Comparison of ENCODE assay signal across 12 cellular contexts in the genomic region with DNA sequence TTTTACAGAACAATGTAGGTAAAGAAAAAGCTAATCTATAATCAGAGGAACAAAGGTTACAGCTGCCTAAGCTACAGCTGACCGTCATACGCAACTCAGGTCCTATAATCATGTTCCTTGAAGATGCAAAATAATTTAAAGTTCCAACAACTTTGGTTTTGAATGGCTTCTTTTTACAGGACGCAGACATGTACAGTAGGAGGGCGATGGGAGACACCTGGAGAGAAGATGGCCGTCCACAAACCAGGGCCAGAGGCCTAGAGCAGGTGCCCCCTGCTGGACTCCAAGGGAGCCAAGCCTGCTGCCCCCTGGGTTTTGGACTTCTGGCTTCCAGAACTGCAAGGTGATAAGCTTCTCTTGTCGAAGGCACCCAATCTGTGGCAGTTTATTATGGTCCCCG. TPM values are rescaled to one million over a fixed set of nuclear protein-coding genes. Genes with fewer than 3 reads are reported as not detected.
DNase-seq lines count a peak whose midpoint lies in the region; ATAC-seq, FAIRE-seq and TF ChIP-seq lines count a peak whose summit lies in the region.
"Had no signal": no experiment of that assay in that cellular context is flagged by ENCODE, and none has a peak within 500 bp of the region (broad histone marks: within the 10 kb centered on the region; RNA-seq: fewer than 3 reads in every experiment).

No MANE protein-coding gene starts in this region.

- peak; percentile 26 for DNase-seq in SKM-1 treated with dmso at 0.1 percent for 144 hours (lab: John Stamatoyannopoulos, UW; ENCODE audit: unreplicated experiment)
- no peak for DNase-seq in SKM-1 (lab: John Stamatoyannopoulos, UW; ENCODE audit: unreplicated experiment)
- no peak for DNase-seq in Panc1 (ENCODE audit: low read depth, low spot score)
- no peak for DNase-seq in fibroblast of mammary gland (ENCODE audit: low read depth)
- peak; percentile 21 for DNase-seq in small intestine
- DNase-seq in cerebellar nuclear complex (lab: John Stamatoyannopoulos, UW), result no peak
- DNase-seq: activated CD8-positive, alpha-beta memory T cell treated with anti-CD3 and anti-CD28 coated beads, Interleukin-2, amount 50 U/mL, for 4 hours; NCI-H2029 had no signal

- CTCF ChIA-PET in Panc1 (lab: Charles Lee), result no interaction called here

- H3K27ac ChIP-seq in Panc1 (ENCODE audit: low read length) (no peak overlapping the region), small intestine (ENCODE audit: low read depth in 1 of 2, low read length in 1 of 2) (no peak overlapping the region)

- H3K27me3 ChIP-seq in Panc1 (ENCODE audit: control insufficient read depth, insufficient read depth, low read length), result no peaks in the 10 kb centered on the region
- no peaks in the 10 kb centered on the region for H3K27me3 ChIP-seq in small intestine (ENCODE audit: control insufficient read depth in 2 of 2, insufficient read depth in 2 of 2, low read length in 2 of 2)

- H3K36me3 ChIP-seq in Panc1 (ENCODE audit: control insufficient read depth, insufficient read depth, low read length), result no peaks in the 10 kb centered on the region
- no peaks in the 10 kb centered on the region for H3K36me3 ChIP-seq in small intestine (ENCODE audit: control insufficient read depth in 2 of 2, insufficient read depth in 2 of 2, low read length in 2 of 2)

- H3K4me1 ChIP-seq in Panc1 (ENCODE audit: control insufficient read depth, insufficient read depth, low read length), result no peaks in the 10 kb centered on the region
- no peaks in the 10 kb centered on the region for H3K4me1 ChIP-seq in small intestine (ENCODE audit: control insufficient read depth in 2 of 2, insufficient read depth in 1 of 2, low read depth in 1 of 2, low read length in 1 of 2)

- in situ Hi-C loops in Panc1 (cut with HindIII; ENCODE audit: low pct_unique_long_range_greater_than_20kb, low sequenced_read_pairs), result no loop called here

- 21 to 59% (median 30%) methylated on average over 7 of the region's 7 CpGs for WGBS in small intestine, 3 donors

- no peak for FAIRE-seq in small intestine (lab: Jason Lieb, UNC)
- FAIRE-seq: GM18507, H54 had no signal

- intact Hi-C loops in Panc1 (cut with micrococcal nuclease; ENCODE audit: unreplicated experiment), result no loop called here

- H3K9me3 ChIP-seq in Panc1 (ENCODE audit: control insufficient read depth, insufficient read depth, low read depth, low read length), result no peaks in the 10 kb centered on the region
- H3K9me3 ChIP-seq in small intestine (ENCODE audit: control insufficient read depth, low read depth), result no peaks in the 10 kb centered on the region

- no TSS peak for BruUV-seq in Panc1 (replicated peaks; lab: Mats Ljungman, UMichigan)

- TF ChIP-seq CTCF in Panc1 (IDR thresholded peaks at IDR 0.05) (peak; percentile 70), fibroblast of mammary gland (conservative IDR thresholded peaks at IDR 0.05; ENCODE audit: control insufficient read depth, insufficient read depth, low read depth, low read length) (peak; percentile 35)

- POLR2A ChIA-PET in Panc1 (lab: Charles Lee), result no interaction called here

- H3K4me3 ChIP-seq in Panc1 (ENCODE audit: low read depth in 2 of 2, low read length in 2 of 2) (no peak overlapping the region), fibroblast of mammary gland (ENCODE audit: control insufficient read depth, low read depth, low read length) (no peak overlapping the region), small intestine (ENCODE audit: low read depth in 1 of 2, low read length in 2 of 2) (no peak overlapping the region)

- ATAC-seq in Panc1 (no peak; the same call in 1 of the 2 replicates), GM19463 (IDR thresholded peaks at IDR 0.05; ENCODE audit: unreplicated experiment) (no peak), HG03097 (IDR thresholded peaks at IDR 0.05; ENCODE audit: low FRiP score, unreplicated experiment) (no peak)

RNA-seq across cellular contexts. Expression of gene HGFAC, which starts 10.6 kb away (rescaled TPM):
- total RNA-seq in Panc1 (2021; ENCODE audit: unreplicated experiment), result 0.59 TPM
- polyA plus RNA-seq in Panc1 (2012; ENCODE audit: insufficient read length), result 0.55 TPM
- polyA plus RNA-seq in small intestine, result under 1 TPM in 1 of 3 donors, not detected in 2; 0.21 TPM

RNA-seq across cellular contexts. Expression of gene DOK7, which starts 10.7 kb away (rescaled TPM):
- total RNA-seq in Panc1 (2021; ENCODE audit: unreplicated experiment), result 2.4 TPM
- polyA plus RNA-seq in Panc1 (2012; ENCODE audit: insufficient read length), result 1.9 TPM
- under 1 TPM in 2 of 3 donors, not detected in 1; 0.28 to 0.81 TPM for polyA plus RNA-seq in small intestine

Comparison
In these comparisons a context has a peak if more than half of its experiments do, and no peak if none do; other contexts are left out.
1. DNase-seq: peak in SKM-1 treated with dmso at 0.1 percent for 144 hours (single experiment) and small intestine (single experiment); none in SKM-1 (single experiment), Panc1 (single experiment), fibroblast of mammary gland (single experiment) and cerebellar nuclear complex (0 of 2).